ENCODE assay signal across 21 cellular contexts in genomic region chr1:232409584-232409983, GRCh38.
DNase-seq lines count a peak whose midpoint lies in the region; ATAC-seq, FAIRE-seq and TF ChIP-seq lines count a peak whose summit lies in the region.
"Had no signal": no experiment of that assay in that cellular context is flagged by ENCODE, and none has a peak within 500 bp of the region (broad histone marks: within the 10 kb centered on the region; RNA-seq: fewer than 3 reads in every experiment).

No MANE protein-coding gene starts in this region.

- H2AFZ ChIP-seq in HepG2 (ENCODE audit: low read length): no peak overlapping the region

- H3K9me3 Mint-ChIP-seq in endothelial cell (ENCODE audit: unreplicated experiment): no peaks in the 10 kb centered on the region

- H3K79me2 ChIP-seq in HepG2 (ENCODE audit: insufficient read depth, low read length): no peaks in the 10 kb centered on the region

- BruUV-seq in HepG2 (replicated peaks; lab: Mats Ljungman, UMichigan): no TSS peak

- H3K4me1 ChIP-seq in HepG2 (ENCODE audit: insufficient read depth, low read length): no peaks in the 10 kb centered on the region
- no peaks in the 10 kb centered on the region for H3K4me1 ChIP-seq in right lobe of liver
- H3K4me1 ChIP-seq: A549 had no signal

- no peak overlapping the region for H3K27ac Mint-ChIP-seq in endothelial cell (ENCODE audit: unreplicated experiment)
- H3K27ac Mint-ChIP-seq: B cell; CD4-positive, alpha-beta T cell; CD8-positive, alpha-beta T cell had no signal

- peaks cover 7% of the 10 kb centered on the region for H3K9me3 ChIP-seq in HepG2 (ENCODE audit: low read length)
- no peaks in the 10 kb centered on the region for H3K9me3 ChIP-seq in right lobe of liver

- H3K27me3 Mint-ChIP-seq in endothelial cell (ENCODE audit: unreplicated experiment): peaks cover 2% of the 10 kb centered on the region
- H3K27me3 Mint-ChIP-seq: B cell; CD4-positive, alpha-beta T cell had no signal

- TF ChIP-seq EP300 in HepG2 (IDR thresholded peaks at IDR 0.05; ENCODE audit: low read depth in 2 of 2, low read length in 2 of 2): no peak
- no peak for TF ChIP-seq EP300 in HepG2 (CRISPR knock-in tag; IDR thresholded peaks at IDR 0.05; ENCODE audit: borderline replicate concordance)

- CTCF ChIA-PET in HepG2 (lab: Yijun Ruan, JAX; ENCODE audit: low intra/inter-chr PET ratio, low total read pairs): no interaction called here

- DNase-seq in HepG2 (ENCODE audit: low spot score) (no peak), right lobe of liver (no peak), endothelial cell (ENCODE audit: low spot score) (no peak), T1000 (lab: John Stamatoyannopoulos, UW) (no peak)
- DNase-seq: AML-193; Caco-2; Calu3; CD4-positive, alpha-beta T cell; CD8-positive, alpha-beta T cell; DMS79 treated with DMSO at 0.1 percent for 48 hours; GF-D8 had no signal

- in situ Hi-C loops in HepG2 (cut with HindIII; ENCODE audit: extremely low pct_ligation_motif_present, low pct_unique_long_range_greater_than_20kb): no loop called here

- no peak overlapping the region for H3K9ac ChIP-seq in HepG2 (ENCODE audit: insufficient read depth, low read depth, low read length)
- H3K9ac ChIP-seq: BLaER1 treated with 17β-estradiol and CSF1 and Interleukin-3, amounts not matched to agents 10 nM and 100 nM had no signal

- POLR2A ChIA-PET in HepG2 (lab: Yijun Ruan, JAX): no interaction called here

- no peaks in the 10 kb centered on the region for H3K4me1 Mint-ChIP-seq in endothelial cell (ENCODE audit: unreplicated experiment)
- H3K4me1 Mint-ChIP-seq: B cell had no signal

- H3K27me3 ChIP-seq in HepG2 (ENCODE audit: control insufficient read depth in 1 of 2, insufficient read depth in 2 of 2, low read length in 2 of 2) (peaks cover 0 to 10% of the 10 kb centered on the region in 2 experiments; a peak in 2 of 5 replicates), right lobe of liver (no peaks in the 10 kb centered on the region)
- H3K27me3 ChIP-seq: BLaER1 treated with 17β-estradiol and CSF1 and Interleukin-3, amounts not matched to agents 10 nM and 100 nM had no signal

- no peak for TF ChIP-seq RAD21 in HepG2 (CRISPR knock-in tag; IDR thresholded peaks at IDR 0.05)

- H3K4me3 ChIP-seq in HepG2 (replicated peaks in 1 of 3; ENCODE audit: insufficient read depth in 1 of 3, low read depth in 2 of 3, low read length in 3 of 3): no peak overlapping the region
- H3K4me3 ChIP-seq in right lobe of liver: no peak overlapping the region
- H3K4me3 ChIP-seq: A549; BLaER1 treated with 17β-estradiol and CSF1 and Interleukin-3, amounts not matched to agents 10 nM and 100 nM had no signal

- H3K27ac ChIP-seq in HepG2 (ENCODE audit: extremely low read length, insufficient read depth, low read length) (no peak overlapping the region), right lobe of liver (no peak overlapping the region)
- H3K27ac ChIP-seq: 22Rv1; A549; BLaER1 treated with 17β-estradiol and CSF1 and Interleukin-3, amounts not matched to agents 10 nM and 100 nM; C4-2B had no signal

- peak overlapping the region; percentile 11 for H3K4me3 Mint-ChIP-seq in endothelial cell (ENCODE audit: unreplicated experiment)
- H3K4me3 Mint-ChIP-seq: B cell; CD4-positive, alpha-beta T cell; CD8-positive, alpha-beta T cell had no signal

- TF ChIP-seq CTCF in HepG2 (CRISPR knock-in tag; IDR thresholded peaks at IDR 0.05): no peak
- no peak for TF ChIP-seq CTCF in right lobe of liver (IDR thresholded peaks at IDR 0.05)
- TF ChIP-seq CTCF in endothelial cell (IDR thresholded peaks at IDR 0.05; ENCODE audit: unreplicated experiment): no peak

- no peaks in the 10 kb centered on the region for H4K20me1 ChIP-seq in HepG2 (ENCODE audit: insufficient read depth, low read length)
- H4K20me1 ChIP-seq: BLaER1 treated with 17β-estradiol and CSF1 and Interleukin-3, amounts not matched to agents 10 nM and 100 nM had no signal

- peaks cover 47% of the 10 kb centered on the region for H3K36me3 Mint-ChIP-seq in endothelial cell (ENCODE audit: low read depth, unreplicated experiment)
- H3K36me3 Mint-ChIP-seq: CD8-positive, alpha-beta T cell had no signal

- ATAC-seq in HepG2 (no peak), right lobe of liver (no peak), GM19463 (IDR thresholded peaks at IDR 0.05; ENCODE audit: unreplicated experiment) (no peak)
- ATAC-seq: A549; CD8-positive, alpha-beta T cell had no signal

- H3K36me3 ChIP-seq in HepG2 (replicated peaks in 1 of 2; ENCODE audit: control insufficient read depth in 1 of 2, insufficient read depth in 2 of 2, low read length in 2 of 2) (no peaks in the 10 kb centered on the region), right lobe of liver (no peaks in the 10 kb centered on the region)

- intact Hi-C loops in HepG2 (cut with micrococcal nuclease; ENCODE audit: unreplicated experiment): no loop called here
- intact Hi-C loops in right lobe of liver (cut with DNase I): no loop called here

- H3K4me2 ChIP-seq in HepG2 (ENCODE audit: low read depth, low read length): no peak overlapping the region
- H3K4me2 ChIP-seq: A549; BLaER1 treated with 17β-estradiol and CSF1 and Interleukin-3, amounts not matched to agents 10 nM and 100 nM had no signal

- FAIRE-seq in HepG2 (lab: Jason Lieb, UNC): no peak
- FAIRE-seq: A549, D721Med, G401.6, GM12891, GM19239 had no signal

- no peak for TF ChIP-seq POLR2A in HepG2 (IDR thresholded peaks at IDR 0.05; ENCODE audit: insufficient read depth in 1 of 2, low read depth in 2 of 2, low read length in 2 of 2)
- TF ChIP-seq POLR2A in right lobe of liver (IDR thresholded peaks at IDR 0.05): no peak

TF ChIP-seq in HepG2, 621 proteins besides CTCF, POLR2A, EP300 and RAD21:
- TF ChIP-seq GLI4 (CRISPR knock-in tag; IDR thresholded peaks at IDR 0.05; ENCODE audit: borderline replicate concordance) (no peak), ZNF432 (CRISPR knock-in tag; IDR thresholded peaks at IDR 0.05; ENCODE audit: borderline replicate concordance) (no peak), ZNF331 (CRISPR knock-in tag; IDR thresholded peaks at IDR 0.05) (peak; percentile 97), NCOR1 (IDR thresholded peaks at IDR 0.05; ENCODE audit: borderline replicate concordance, low read length) (no peak), ZNF776 (CRISPR knock-in tag; IDR thresholded peaks at IDR 0.05) (no peak)
